ENCODE assay signal across 8 cellular contexts in genomic region chr5:138068742-138069375, GRCh38. TPM values are rescaled to one million over a fixed set of nuclear protein-coding genes. Genes with fewer than 3 reads are reported as not detected.
DNase-seq lines count a peak whose midpoint lies in the region; ATAC-seq and TF ChIP-seq lines count a peak whose summit lies in the region.

No MANE protein-coding gene starts in this region.

- WGBS in SK-N-SH (ENCODE audit: low lambda C conversion rate) = 43% methylated on average over 6 of the region's 6 CpGs

- H3K79me2 ChIP-seq in SK-N-SH (ENCODE audit: insufficient read depth) = no peaks in the 10 kb centered on the region

- CTCF ChIA-PET in GM10248 (lab: Yijun Ruan, JAX) = interaction anchor here (0.7 to 9.9 kb wide), 46 partner anchors 8 to 445 kb away, joined by 3 to 165 read pairs (median 4); partner anchors contain the start of genes FAM13B, NME5, PKD2L2 and WNT8A
- CTCF ChIA-PET in SK-N-SH (lab: Yijun Ruan, JAX) = interaction anchor here (0.6 to 10.5 kb wide), 28 partner anchors 8 to 1433 kb away, joined by 3 to 84 read pairs (median 4); partner anchors contain the start of genes KLHL3 and NME5

- POLR2A ChIA-PET in GM10248 (lab: Yijun Ruan, JAX) (no interaction called here), SK-N-SH (lab: Yijun Ruan, JAX) (interaction anchor here (0.6 kb wide), 1 partner anchor 126 kb away, joined by 3 read pairs; no protein-coding TSS in a partner anchor)

- intact Hi-C loops in posterior cingulate gyrus (cut with DNase I) = loop anchor here (2.0 kb wide), 1 partner anchor 32 kb away; no protein-coding TSS in a partner anchor
- intact Hi-C loops in upper lobe of right lung (cut with DNase I) = no loop called here

- H3K9ac ChIP-seq in SK-N-SH = no peak overlapping the region

- H3K27me3 ChIP-seq in SK-N-SH (ENCODE audit: insufficient read depth) (no peaks in the 10 kb centered on the region), upper lobe of right lung (no peaks in the 10 kb centered on the region)

- no peak overlapping the region for H3K4me2 ChIP-seq in SK-N-SH

- H3K4me3 ChIP-seq in SK-N-SH (ENCODE audit: low read depth in 2 of 2, low read length in 1 of 2) (no peak overlapping the region; a peak in 1 of 4 replicates), upper lobe of right lung (no peak overlapping the region)

- H3K9me2 ChIP-seq in SK-N-SH = no peaks in the 10 kb centered on the region

- H4K20me1 ChIP-seq in SK-N-SH (ENCODE audit: insufficient read depth) = no peaks in the 10 kb centered on the region

- H3K27ac ChIP-seq in SK-N-SH (ENCODE audit: low read depth in 2 of 2, low read length in 1 of 2) (no peak overlapping the region), upper lobe of right lung (no peak overlapping the region)

- no peak for TF ChIP-seq EP300 in SK-N-SH (IDR thresholded peaks at IDR 0.05; ENCODE audit: borderline replicate concordance in 1 of 2, low read depth in 1 of 2, low read length in 1 of 2)

- H3F3A ChIP-seq in SK-N-SH (replicated peaks; ENCODE audit: insufficient read depth) = no peaks in the 10 kb centered on the region

- no peaks in the 10 kb centered on the region for H3K9me3 ChIP-seq in SK-N-SH
- H3K9me3 ChIP-seq in upper lobe of right lung = no peaks in the 10 kb centered on the region

- ATAC-seq in upper lobe of right lung = peak; percentile 95
- no peak for ATAC-seq in HG03097 (IDR thresholded peaks at IDR 0.05; ENCODE audit: low FRiP score, unreplicated experiment)

- H2AFZ ChIP-seq in SK-N-SH (ENCODE audit: low read depth) = no peak overlapping the region

- peak; percentile 66 for TF ChIP-seq RAD21 in SK-N-SH (IDR thresholded peaks at IDR 0.05; ENCODE audit: low read length)

- DNase-seq in GM10248 (ENCODE audit: extremely low spot score) (peak; percentile 78), LoVo (ENCODE audit: low spot score) (peak; percentile 82), SK-N-SH (peak; percentile 83), germinal center (ENCODE audit: low spot score) (peak; percentile 80), posterior cingulate gyrus (peak; percentile 17 to 95 (median 72)), upper lobe of right lung (peak; percentile 86)
- DNase-seq in activated naive CD4-positive, alpha-beta T cell (lab: John Stamatoyannopoulos, UW) = peak; percentile 19 to 59 (median 56)

- TF ChIP-seq CTCF in GM10248 (IDR thresholded peaks at IDR 0.05; ENCODE audit: control extremely low read depth, extremely low read depth, low read depth, missing control alignments) (peak; percentile 72), SK-N-SH (IDR thresholded peaks at IDR 0.05) (peak; percentile 84), upper lobe of right lung (IDR thresholded peaks at IDR 0.05) (peak; percentile 79)

- H3K36me3 ChIP-seq in SK-N-SH (replicated peaks in 1 of 2; ENCODE audit: control insufficient read depth in 1 of 2, insufficient read depth in 2 of 2, low read length in 1 of 2) = no peaks in the 10 kb centered on the region
- no peaks in the 10 kb centered on the region for H3K36me3 ChIP-seq in upper lobe of right lung

- no peaks in the 10 kb centered on the region for H3K4me1 ChIP-seq in SK-N-SH (ENCODE audit: control insufficient read depth in 1 of 2, insufficient read depth in 2 of 2, low read depth in 1 of 2, low read length in 1 of 2)
- no peaks in the 10 kb centered on the region for H3K4me1 ChIP-seq in upper lobe of right lung

TF ChIP-seq in SK-N-SH, 30 proteins besides CTCF, POLR2A, EP300 and RAD21:
- TF ChIP-seq, protein P1, sequence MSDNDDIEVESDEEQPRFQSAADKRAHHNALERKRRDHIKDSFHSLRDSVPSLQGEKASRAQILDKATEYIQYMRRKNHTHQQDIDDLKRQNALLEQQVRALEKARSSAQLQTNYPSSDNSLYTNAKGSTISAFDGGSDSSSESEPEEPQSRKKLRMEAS (IDR thresholded peaks at IDR 0.05; ENCODE audit: low read depth) = peak; percentile 40; the same call in 1 of the 2 replicates
- TF ChIP-seq SMC3 (IDR thresholded peaks at IDR 0.05; ENCODE audit: low read depth, low read length) (peak; percentile 85), SIN3A (IDR thresholded peaks at IDR 0.05; ENCODE audit: borderline replicate concordance, low read depth, low read length) (no peak)

RNA-seq across cellular contexts. Expression of gene WNT8A, which starts 15.0 kb away (rescaled TPM):
- polyA plus RNA-seq in SK-N-SH (2012; rRNA removed) = not detected in 2 replicates
- polyA plus RNA-seq in SK-N-SH (2012; cell fraction: cytosol; rRNA removed) = not detected in 2 replicates
- polyA plus RNA-seq in SK-N-SH (2012; cell fraction: nucleus; rRNA removed) = not detected in 2 replicates
- not detected for total RNA-seq in upper lobe of right lung

RNA-seq across cellular contexts. Expression of gene FAM13B, which starts 36.0 kb away (rescaled TPM):
- polyA plus RNA-seq in SK-N-SH (2012; rRNA removed) = 13.0 and 18.2 TPM in 2 replicates
- 18.1 and 22.2 TPM in 2 replicates for polyA plus RNA-seq in SK-N-SH (2012; cell fraction: cytosol; rRNA removed)
- polyA plus RNA-seq in SK-N-SH (2012; cell fraction: nucleus; rRNA removed) = 19.0 and 30.7 TPM in 2 replicates
- total RNA-seq in upper lobe of right lung = 42.4 TPM
